In the genomic region with DNA sequence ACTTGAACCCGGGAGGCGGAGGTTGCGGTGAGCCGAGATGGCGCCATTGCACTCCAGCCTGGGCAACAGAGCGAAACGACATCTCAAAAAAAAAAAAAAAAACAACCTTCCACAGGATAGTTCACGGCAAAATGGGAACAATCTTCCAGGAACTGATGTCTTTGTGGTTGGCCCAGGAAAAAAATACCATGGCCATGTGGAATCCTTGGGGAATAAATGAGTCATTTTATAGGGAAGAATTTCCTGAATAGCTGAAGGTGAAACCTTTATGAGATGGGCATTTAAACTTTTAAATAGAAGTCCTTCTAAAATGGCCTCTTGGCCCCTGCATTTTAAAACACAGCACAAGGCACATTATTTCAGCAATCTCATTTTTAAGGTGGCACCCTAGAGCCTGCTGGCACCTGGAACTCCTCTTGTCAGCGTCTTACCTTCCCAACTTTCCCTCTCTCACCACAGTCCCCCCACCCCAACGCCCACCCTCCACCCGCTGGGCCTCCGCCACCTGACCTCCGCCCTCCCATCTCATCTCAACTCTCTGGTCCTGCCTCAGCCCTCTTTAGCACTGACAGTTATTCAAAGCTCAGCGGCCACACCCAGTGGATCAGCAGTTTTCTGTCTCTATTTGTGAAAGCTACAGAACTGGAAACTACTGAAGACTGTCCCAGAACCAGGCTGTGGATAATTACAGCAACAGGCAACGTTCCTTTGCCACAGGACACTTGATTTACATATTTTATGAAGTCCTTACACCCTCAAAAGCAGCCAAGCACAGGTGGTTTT, we compare ENCODE assay signal across 13 cellular contexts. TPM values are rescaled to one million over a fixed set of nuclear protein-coding genes. Genes with fewer than 3 reads are reported as not detected.
DNase-seq lines count a peak whose midpoint lies in the region; ATAC-seq, FAIRE-seq and TF ChIP-seq lines count a peak whose summit lies in the region.
"Had no signal": no experiment of that assay in that cellular context is flagged by ENCODE, and none has a peak within 500 bp of the region (broad histone marks: within the 10 kb centered on the region; RNA-seq: fewer than 3 reads in every experiment).

No MANE protein-coding gene starts in this region.

- H3K36me3 ChIP-seq in endothelial cell of umbilical vein (ENCODE audit: control insufficient read depth in 2 of 2, extremely low read depth in 1 of 2, insufficient read depth in 2 of 2, low read length in 2 of 2) (no peaks in the 10 kb centered on the region), sigmoid colon (no peaks in the 10 kb centered on the region), right atrium auricular region (no peaks in the 10 kb centered on the region)
- H3K36me3 ChIP-seq: thyroid gland had no signal

- POLR2A ChIA-PET in endothelial cell of umbilical vein (lab: Charles Lee) = no interaction called here

- TF ChIP-seq POLR2A in GM12891 (IDR thresholded peaks at IDR 0.05; ENCODE audit: low read depth, low read length) = no peak
- TF ChIP-seq POLR2A in endothelial cell of umbilical vein (IDR thresholded peaks at IDR 0.05; ENCODE audit: low read depth, low read length) = no peak
- no peak for TF ChIP-seq POLR2A in sigmoid colon (IDR thresholded peaks at IDR 0.05)

- 66 to 74% methylated on average over 15 of the region's 15 CpGs for WGBS in sigmoid colon, 2 donors

- H3K79me2 ChIP-seq in endothelial cell of umbilical vein (ENCODE audit: control insufficient read depth, insufficient read depth, low read length) = no peaks in the 10 kb centered on the region

- dilution Hi-C loops in endothelial cell of umbilical vein (cut with MboI; ENCODE audit: extremely low pct_ligation_motif_present, low sequenced_read_pairs) = no loop called here

- no peak overlapping the region for H3K4me2 ChIP-seq in endothelial cell of umbilical vein (ENCODE audit: insufficient read depth, low read length)

- TF ChIP-seq EP300 in sigmoid colon (IDR thresholded peaks at IDR 0.05) = peak in 1 of 4 donors; percentile 24

- in situ Hi-C loops in GM13977 (cut with MboI; ENCODE audit: low pct_unique_long_range_greater_than_20kb, low sequenced_read_pairs, unreplicated experiment) = no loop called here

- H3K27ac ChIP-seq in endothelial cell of umbilical vein (ENCODE audit: insufficient read depth, low read depth, low read length) (no peak overlapping the region), sigmoid colon (peak overlapping the region; percentile 42 to 77 (median 69)), right atrium auricular region (no peak overlapping the region)
- H3K27ac ChIP-seq: thyroid gland had no signal

- CTCF ChIA-PET in endothelial cell of umbilical vein (lab: Charles Lee) = interaction anchor here (0.7 to 1.9 kb wide), 8 partner anchors 13 to 122 kb away, joined by 3 to 11 read pairs (median 4); no protein-coding TSS in a partner anchor

- no peak for TF ChIP-seq CTCF in endothelial cell of umbilical vein (IDR thresholded peaks at IDR 0.05; ENCODE audit: extremely low read depth in 1 of 2, insufficient read depth in 1 of 2, low read depth in 1 of 2, low read length in 2 of 2)
- TF ChIP-seq CTCF in sigmoid colon (IDR thresholded peaks at IDR 0.05) = no peak
- TF ChIP-seq CTCF in GM13977 (IDR thresholded peaks at IDR 0.05; ENCODE audit: extremely low read depth, insufficient read depth, missing control alignments) = no peak
- no peak for TF ChIP-seq CTCF in right atrium auricular region (IDR thresholded peaks at IDR 0.05)

- H3K9ac ChIP-seq in endothelial cell of umbilical vein (replicated peaks; ENCODE audit: extremely low read depth, insufficient read depth, low read length) = no peak overlapping the region

- H3K27me3 ChIP-seq in endothelial cell of umbilical vein (ENCODE audit: control insufficient read depth in 2 of 2, insufficient read depth in 2 of 2, low read length in 2 of 2) (no peaks in the 10 kb centered on the region), sigmoid colon (no peaks in the 10 kb centered on the region), right atrium auricular region (no peaks in the 10 kb centered on the region)
- H3K27me3 ChIP-seq: thyroid gland had no signal

- no peak overlapping the region for H3K4me3 ChIP-seq in endothelial cell of umbilical vein (replicated peaks in 1 of 3; ENCODE audit: insufficient read depth in 1 of 3, low read depth in 1 of 3, low read length in 3 of 3)
- H3K4me3 ChIP-seq in sigmoid colon = no peak overlapping the region
- H3K4me3 ChIP-seq in right atrium auricular region = no peak overlapping the region
- H3K4me3 ChIP-seq: thyroid gland had no signal

- H4K20me1 ChIP-seq in endothelial cell of umbilical vein (replicated peaks; ENCODE audit: control insufficient read depth, extremely low read depth, insufficient read depth, low read length) = no peaks in the 10 kb centered on the region

- no peak overlapping the region for H2AFZ ChIP-seq in endothelial cell of umbilical vein (ENCODE audit: low read depth, low read length)

- no peak for ATAC-seq in GM19452 (IDR thresholded peaks at IDR 0.05; ENCODE audit: unreplicated experiment)
- ATAC-seq: activated CD4-positive, CD25-positive, alpha-beta regulatory T cell treated with anti-CD3 and anti-CD28 coated beads, Interleukin-2, amount 50 U/mL, for 24 hours had no signal

- H3K9me3 ChIP-seq in endothelial cell of umbilical vein (replicated peaks; ENCODE audit: control insufficient read depth, insufficient read depth, low read length) (no peaks in the 10 kb centered on the region), sigmoid colon (no peaks in the 10 kb centered on the region), right atrium auricular region (no peaks in the 10 kb centered on the region)
- H3K9me3 ChIP-seq: thyroid gland had no signal

- BruUV-seq in endothelial cell of umbilical vein (replicated peaks; lab: Mats Ljungman, UMichigan) = no TSS peak

- peak; percentile 56 for FAIRE-seq in GM12891 (lab: Jason Lieb, UNC)
- FAIRE-seq in endothelial cell of umbilical vein (lab: Jason Lieb, UNC) = no peak

- H3K9me1 ChIP-seq in endothelial cell of umbilical vein (replicated peaks; ENCODE audit: control insufficient read depth, extremely low read depth, insufficient read depth, low read length) = no peaks in the 10 kb centered on the region

- intact Hi-C loops in endothelial cell of umbilical vein (cut with micrococcal nuclease) = no loop called here
- intact Hi-C loops in sigmoid colon (cut with DNase I) = no loop called here

- H3K4me1 ChIP-seq in endothelial cell of umbilical vein (ENCODE audit: control insufficient read depth, extremely low read depth, insufficient read depth, low read length) (no peaks in the 10 kb centered on the region), sigmoid colon (peaks cover 0 to 60% (median 56%) of the 10 kb centered on the region in 4 donors), right atrium auricular region (peaks cover 0 to 7% of the 10 kb centered on the region in 2 donors)

- no peak for DNase-seq in GM12891 (ENCODE audit: insufficient read length, low spot score)
- peak; percentile 66 for DNase-seq in OCI-M1 (lab: John Stamatoyannopoulos, UW)
- DNase-seq in endothelial cell of umbilical vein (ENCODE audit: low read depth, low spot score) = no peak
- DNase-seq in sigmoid colon = no peak
- DNase-seq in GM13977 (ENCODE audit: low spot score) = no peak
- no peak for DNase-seq in right atrium auricular region (ENCODE audit: low spot score)
- DNase-seq in T-helper 2 cell = no peak
- DNase-seq: activated naive CD4-positive, alpha-beta T cell; DMS 273 treated with DMSO at 0.1 percent for 48 hours; NCI-H1436; thyroid gland had no signal

TF ChIP-seq in GM12891, 5 proteins besides CTCF, POLR2A, EP300 and RAD21:
- TF ChIP-seq TAF1 (IDR thresholded peaks at IDR 0.05; ENCODE audit: low read depth, low read length) = no peak
- TF ChIP-seq POLR2AphosphoS5 (IDR thresholded peaks at IDR 0.05; ENCODE audit: low read depth, low read length) = no peak
- no peak for TF ChIP-seq PAX5 (IDR thresholded peaks at IDR 0.05; ENCODE audit: insufficient read depth, low read length, severe bottlenecking)
- no peak for TF ChIP-seq POU2F2 (IDR thresholded peaks at IDR 0.05; ENCODE audit: low read depth, low read length)

TF ChIP-seq in endothelial cell of umbilical vein, 7 proteins besides CTCF, POLR2A, EP300 and RAD21:
- TF ChIP-seq JUN (IDR thresholded peaks at IDR 0.05; ENCODE audit: borderline replicate concordance, insufficient read depth, insufficient read length, low read depth) (peak; percentile 19), MYC (IDR thresholded peaks at IDR 0.05; ENCODE audit: low read depth, low read length) (no peak), EZH2 (IDR thresholded peaks at IDR 0.05; ENCODE audit: borderline replicate concordance, low read depth, low read length, severe bottlenecking) (no peak), POLR2AphosphoS5 (IDR thresholded peaks at IDR 0.05; ENCODE audit: insufficient read depth, low read depth, low read length) (no peak), GATA2 (IDR thresholded peaks at IDR 0.05; ENCODE audit: insufficient read depth, insufficient read length, low read depth, low read length) (no peak), FOS (IDR thresholded peaks at IDR 0.05; ENCODE audit: borderline replicate concordance, insufficient read depth, low read length) (no peak)
- TF ChIP-seq, protein P1, sequence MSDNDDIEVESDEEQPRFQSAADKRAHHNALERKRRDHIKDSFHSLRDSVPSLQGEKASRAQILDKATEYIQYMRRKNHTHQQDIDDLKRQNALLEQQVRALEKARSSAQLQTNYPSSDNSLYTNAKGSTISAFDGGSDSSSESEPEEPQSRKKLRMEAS (IDR thresholded peaks at IDR 0.05; ENCODE audit: insufficient read depth, insufficient read length) = no peak

RNA-seq across cellular contexts. Expression of a gene that starts 43.1 kb away (rescaled TPM):
- not detected for polyA plus RNA-seq in GM12891 (2012; ENCODE audit: low read depth, missing spikeins)
- total RNA-seq in endothelial cell of umbilical vein (not detected in 2 replicates), sigmoid colon (not detected), right atrium auricular region (not detected)
- polyA plus RNA-seq in endothelial cell of umbilical vein (not detected in 2 replicates), sigmoid colon (10 to 100 TPM in 1 of 3 donors, not detected in 2; 11.4 TPM)
- polyA plus RNA-seq in endothelial cell of umbilical vein (2011; cell fraction: cytosol; rRNA removed) = not detected in 2 replicates
- polyA plus RNA-seq in endothelial cell of umbilical vein (2011; cell fraction: nucleus; rRNA removed) = not detected in 2 replicates
- polyA plus RNA-seq in endothelial cell of umbilical vein (2012) = not detected in 2 replicates
- not detected in 2 replicates for polyA minus RNA-seq in endothelial cell of umbilical vein
- not detected for polyA minus RNA-seq in endothelial cell of umbilical vein (2011; cell fraction: cytosol; rRNA and poly(A)+ RNA removed)
- not detected in 2 replicates for polyA minus RNA-seq in endothelial cell of umbilical vein (2011; cell fraction: nucleus; rRNA and poly(A)+ RNA removed)
- total RNA-seq: thyroid gland had no signal

Comparison
In these comparisons a context has a peak if more than half of its experiments do, and no peak if none do; other contexts are left out.
1. H3K27ac ChIP-seq: peak in sigmoid colon (4 of 4); none in endothelial cell of umbilical vein (single experiment) and right atrium auricular region (0 of 2).